Comparison of ENCODE assay signal across 18 cellular contexts in the genomic region with DNA sequence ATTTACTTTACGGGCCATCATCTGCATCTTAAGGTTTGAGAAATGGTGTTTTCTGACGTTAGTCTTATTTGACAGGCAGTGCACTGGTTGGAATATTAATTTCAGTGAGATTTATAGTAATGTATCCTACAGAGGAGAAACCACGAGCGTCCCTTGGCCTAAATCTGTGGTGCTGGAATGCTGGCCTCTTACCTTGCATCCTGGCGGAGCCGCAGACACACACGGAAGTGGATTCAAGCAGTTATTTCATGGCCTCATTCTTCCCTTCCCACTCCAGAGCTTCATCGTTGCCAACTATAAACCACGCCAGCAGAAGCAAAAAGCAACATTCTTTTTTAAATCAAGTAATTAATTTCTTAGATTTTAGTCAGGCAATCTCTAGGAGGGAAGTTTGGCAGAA.
"Had no signal": no experiment of that assay in that cellular context is flagged by ENCODE, and none has a peak within 500 bp of the region (broad histone marks: within the 10 kb centered on the region; RNA-seq: fewer than 3 reads in every experiment).

No MANE protein-coding gene starts in this region.

- H3K27ac ChIP-seq: coronary artery, heart right ventricle, pancreas, right lobe of liver, tibial artery had no signal

- H3K27me3 Mint-ChIP-seq: progenitor cell of endocrine pancreas; stimulated activated naive CD8-positive, alpha-beta T cell treated with anti-CD3 and anti-CD28 coated beads, Interleukin-15, Interleukin-2, amounts not matched to agents 100 ng/mL and 50 ng/mL, for 24 hours had no signal

- H3K27ac Mint-ChIP-seq: natural killer cell; stimulated activated effector memory CD8-positive, alpha-beta T cell treated with anti-CD3 and anti-CD28 coated beads, Interleukin-12 subunit alpha, Interleukin-12 subunit beta, amount 100 ng/mL, for 72 hours; stimulated activated naive CD8-positive, alpha-beta T cell treated with anti-CD3 and anti-CD28 coated beads, Interleukin-15, Interleukin-2, amounts not matched to agents 100 ng/mL and 50 ng/mL, for 24 hours had no signal

- H3K9me3 Mint-ChIP-seq: natural killer cell; stimulated activated effector memory CD8-positive, alpha-beta T cell treated with anti-CD3 and anti-CD28 coated beads, Interleukin-12 subunit alpha, Interleukin-12 subunit beta, amount 100 ng/mL, for 72 hours; stimulated activated naive CD8-positive, alpha-beta T cell treated with anti-CD3 and anti-CD28 coated beads, Interleukin-15, Interleukin-2, amounts not matched to agents 100 ng/mL and 50 ng/mL, for 24 hours had no signal

- H3K4me3 Mint-ChIP-seq: natural killer cell; stimulated activated effector memory CD8-positive, alpha-beta T cell treated with anti-CD3 and anti-CD28 coated beads, Interleukin-12 subunit alpha, Interleukin-12 subunit beta, amount 100 ng/mL, for 72 hours; stimulated activated naive CD8-positive, alpha-beta T cell treated with anti-CD3 and anti-CD28 coated beads, Interleukin-15, Interleukin-2, amounts not matched to agents 100 ng/mL and 50 ng/mL, for 24 hours had no signal

- H3K4me1 ChIP-seq: pancreas, right lobe of liver, tibial artery had no signal

- H3K27me3 ChIP-seq: dorsolateral prefrontal cortex, heart right ventricle, pancreas, right lobe of liver, tibial artery had no signal

- H3K36me3 Mint-ChIP-seq: natural killer cell had no signal

- H3K4me3 ChIP-seq: coronary artery, dorsolateral prefrontal cortex, heart right ventricle, mucosa of descending colon, pancreas, right lobe of liver, tibial artery had no signal

- H3K9me3 ChIP-seq: heart right ventricle, mucosa of descending colon, pancreas, right lobe of liver, tibial artery had no signal

- DNase-seq: central memory CD4-positive, alpha-beta T cell; effector CD8-positive, alpha-beta T cell; heart right ventricle; hypothalamus; mesendoderm; mucosa of descending colon; natural killer cell; occipital lobe; right lobe of liver; stimulated activated CD4-positive, alpha-beta T cell treated with anti-CD3 and anti-CD28 coated beads, Interleukin-4, amount 100 ng/mL, for 1 hour; stimulated activated CD8-positive, alpha-beta memory T cell treated with anti-CD3 and anti-CD28 coated beads, Interleukin-4, amount 100 ng/mL, for 48 hours; tibial artery had no signal
